8 cellular contexts compared by ENCODE assay signal in genomic region chr1:150995896-150996295, GRCh38. TPM values are rescaled to one million over a fixed set of nuclear protein-coding genes. Genes with fewer than 3 reads are reported as not detected.
DNase-seq lines count a peak whose midpoint lies in the region; ATAC-seq and TF ChIP-seq lines count a peak whose summit lies in the region.

No MANE protein-coding gene starts in this region.

- no peak overlapping the region for H3K27ac Mint-ChIP-seq in neural crest cell (ENCODE audit: unreplicated experiment)

- H3K4me2 ChIP-seq in SK-N-SH: no peak overlapping the region

- H3K9ac ChIP-seq in SK-N-SH: no peak overlapping the region

- peaks cover 16% of the 10 kb centered on the region for H3K4me1 Mint-ChIP-seq in activated T-cell treated with anti-CD3 and anti-CD28 coated beads, Interleukin-2, amount 50 U/mL, for 4 hours (ENCODE audit: low read depth)
- peaks cover 14% of the 10 kb centered on the region for H3K4me1 Mint-ChIP-seq in neural crest cell

- no peaks in the 10 kb centered on the region for H3K9me3 ChIP-seq in SK-N-SH

- TF ChIP-seq RAD21 in SK-N-SH (IDR thresholded peaks at IDR 0.05; ENCODE audit: low read length): peak; percentile 60

- no peaks in the 10 kb centered on the region for H3K27me3 ChIP-seq in SK-N-SH (ENCODE audit: insufficient read depth)

- no peaks in the 10 kb centered on the region for H3K79me2 ChIP-seq in SK-N-SH (ENCODE audit: insufficient read depth)

- H3K27me3 Mint-ChIP-seq in activated T-cell treated with anti-CD3 and anti-CD28 coated beads, Interleukin-2, amount 50 U/mL, for 4 hours (ENCODE audit: low read depth): no peaks in the 10 kb centered on the region
- H3K27me3 Mint-ChIP-seq in neural crest cell (ENCODE audit: low read depth): no peaks in the 10 kb centered on the region

- ATAC-seq in activated T-cell treated with anti-CD3 and anti-CD28 coated beads, Interleukin-2, amount 50 U/mL, for 4 hours: no peak
- no peak for ATAC-seq in GM19395 (IDR thresholded peaks at IDR 0.05; ENCODE audit: unreplicated experiment)

- peaks cover 7% of the 10 kb centered on the region for H3K36me3 Mint-ChIP-seq in activated T-cell treated with anti-CD3 and anti-CD28 coated beads, Interleukin-2, amount 50 U/mL, for 4 hours (ENCODE audit: insufficient read depth)
- H3K36me3 Mint-ChIP-seq in neural crest cell (ENCODE audit: low read depth): no peaks in the 10 kb centered on the region

- CTCF ChIA-PET in SK-N-SH (lab: Yijun Ruan, JAX): interaction anchor here (0.6 to 15.9 kb wide), 26 partner anchors 9 to 741 kb away, joined by 3 to 371 read pairs (median 4); partner anchors contain the start of genes ANXA9, C1orf56, CERS2 and MINDY1

- H3F3A ChIP-seq in SK-N-SH (replicated peaks; ENCODE audit: insufficient read depth): no peaks in the 10 kb centered on the region

- POLR2A ChIA-PET in SK-N-SH (lab: Yijun Ruan, JAX): no interaction called here

- no peaks in the 10 kb centered on the region for H4K20me1 ChIP-seq in SK-N-SH (ENCODE audit: insufficient read depth)

- no peak overlapping the region for H3K4me3 Mint-ChIP-seq in activated T-cell treated with anti-CD3 and anti-CD28 coated beads, Interleukin-2, amount 50 U/mL, for 4 hours
- no peak overlapping the region for H3K4me3 Mint-ChIP-seq in neural crest cell

- H3K4me1 ChIP-seq in SK-N-SH (ENCODE audit: control insufficient read depth in 1 of 2, insufficient read depth in 2 of 2, low read depth in 1 of 2, low read length in 1 of 2): no peaks in the 10 kb centered on the region

- DNase-seq in activated T-cell treated with anti-CD3 and anti-CD28 coated beads for 1 hour (ENCODE audit: low read depth) (peak; percentile 15), SK-N-SH (peak; percentile 43), epithelial cell of proximal tubule (ENCODE audit: low read depth) (no peak), neural crest cell (ENCODE audit: low read depth, low spot score) (peak; percentile 49), KG1 (lab: John Stamatoyannopoulos, UW) (no peak), NCI-H446 treated with DMSO at 0.1 percent for 48 hours (lab: John Stamatoyannopoulos, UW) (no peak)
- no peak for DNase-seq in activated T-cell treated with anti-CD3 and anti-CD28 coated beads, Interleukin-2, amount 50 U/mL, for 4 hours

- peaks cover 0 to 8% of the 10 kb centered on the region in 2 experiments for H3K36me3 ChIP-seq in SK-N-SH (replicated peaks in 1 of 2; ENCODE audit: control insufficient read depth in 1 of 2, insufficient read depth in 2 of 2, low read length in 1 of 2)

- peak overlapping the region in 1 of 2 experiments; percentile 25; a peak in 1 of 4 replicates for H3K4me3 ChIP-seq in SK-N-SH (ENCODE audit: low read depth in 2 of 2, low read length in 1 of 2)
- H3K4me3 ChIP-seq in epithelial cell of proximal tubule (ENCODE audit: low read depth, low read length): no peak overlapping the region

- TF ChIP-seq CTCF in SK-N-SH (IDR thresholded peaks at IDR 0.05): peak; percentile 86
- TF ChIP-seq CTCF in epithelial cell of proximal tubule (conservative IDR thresholded peaks at IDR 0.05; ENCODE audit: low read depth, low read length): peak; percentile 68
- peak; percentile 86 for TF ChIP-seq CTCF in neural crest cell (conservative IDR thresholded peaks at IDR 0.05)

- no peaks in the 10 kb centered on the region for H3K9me2 ChIP-seq in SK-N-SH

- no peak overlapping the region for H3K27ac ChIP-seq in SK-N-SH (ENCODE audit: low read depth in 2 of 2, low read length in 1 of 2)

- no peak overlapping the region for H2AFZ ChIP-seq in SK-N-SH (ENCODE audit: low read depth)

- H3K9me3 Mint-ChIP-seq in activated T-cell treated with anti-CD3 and anti-CD28 coated beads, Interleukin-2, amount 50 U/mL, for 4 hours: no peaks in the 10 kb centered on the region
- H3K9me3 Mint-ChIP-seq in neural crest cell: no peaks in the 10 kb centered on the region

- no peak for TF ChIP-seq EP300 in SK-N-SH (IDR thresholded peaks at IDR 0.05; ENCODE audit: borderline replicate concordance in 1 of 2, low read depth in 1 of 2, low read length in 1 of 2)

- WGBS in SK-N-SH (ENCODE audit: low lambda C conversion rate): 41% methylated on average over 9 of the region's 9 CpGs

TF ChIP-seq in SK-N-SH, 30 proteins besides CTCF, POLR2A, EP300 and RAD21 (continues in another document):
- TF ChIP-seq GABPA (IDR thresholded peaks at IDR 0.05; ENCODE audit: low read depth) (no peak), ZBTB33 (IDR thresholded peaks at IDR 0.05; ENCODE audit: borderline replicate concordance, low read depth) (no peak), MEF2A (IDR thresholded peaks at IDR 0.05; ENCODE audit: borderline replicate concordance, low read depth) (no peak), JUND (IDR thresholded peaks at IDR 0.05) (no peak), FOXM1 (IDR thresholded peaks at IDR 0.05; ENCODE audit: low read depth) (no peak), RCOR1 (IDR thresholded peaks at IDR 0.05; ENCODE audit: low read length) (no peak), NFIC (IDR thresholded peaks at IDR 0.05; ENCODE audit: borderline replicate concordance) (no peak), TEAD4 (IDR thresholded peaks at IDR 0.05; ENCODE audit: borderline replicate concordance, insufficient read depth) (no peak), YY1 (IDR thresholded peaks at IDR 0.05; ENCODE audit: low read depth) (no peak), EZH2phosphoT487 (IDR thresholded peaks at IDR 0.05; ENCODE audit: borderline replicate concordance, low read depth) (no peak), NRF1 (IDR thresholded peaks at IDR 0.05; ENCODE audit: low read depth, low read length) (no peak), RFX5 (IDR thresholded peaks at IDR 0.05; ENCODE audit: low read length) (no peak)

RNA-seq across cellular contexts. Expression of gene MINDY1, which starts 10.8 kb away (rescaled TPM):
- total RNA-seq in activated T-cell treated with anti-CD3 and anti-CD28 coated beads, Interleukin-2, amount 50 U/mL, for 4 hours: 1 to 10 TPM; 5.0 to 7.0 (median 6.5) TPM
- 6.0 and 6.7 TPM in 2 replicates for polyA plus RNA-seq in SK-N-SH (2012; rRNA removed)
- polyA plus RNA-seq in SK-N-SH (2012; cell fraction: cytosol; rRNA removed): 2.8 and 4.8 TPM in 2 replicates
- 17.5 and 19.8 TPM in 2 replicates for polyA plus RNA-seq in SK-N-SH (2012; cell fraction: nucleus; rRNA removed)
- total RNA-seq in epithelial cell of proximal tubule (13.0 and 14.6 TPM in 2 replicates), neural crest cell (19.2 and 19.6 TPM in 2 replicates)

RNA-seq across cellular contexts. Expression of gene PRUNE1, which starts 12.4 kb away (rescaled TPM):
- total RNA-seq in activated T-cell treated with anti-CD3 and anti-CD28 coated beads, Interleukin-2, amount 50 U/mL, for 4 hours: 10 to 100 TPM; 11.0 to 13.7 (median 11.9) TPM
- 7.3 and 8.2 TPM in 2 replicates for polyA plus RNA-seq in SK-N-SH (2012; rRNA removed)
- 6.7 and 7.5 TPM in 2 replicates for polyA plus RNA-seq in SK-N-SH (2012; cell fraction: cytosol; rRNA removed)
- polyA plus RNA-seq in SK-N-SH (2012; cell fraction: nucleus; rRNA removed): 8.2 and 8.8 TPM in 2 replicates
- 14.8 and 15.2 TPM in 2 replicates for total RNA-seq in epithelial cell of proximal tubule
- 16.6 and 22.5 TPM in 2 replicates for total RNA-seq in neural crest cell

RNA-seq across cellular contexts. Expression of gene ANXA9, which starts 13.8 kb away (rescaled TPM):
- total RNA-seq in activated T-cell treated with anti-CD3 and anti-CD28 coated beads, Interleukin-2, amount 50 U/mL, for 4 hours: not detected
- polyA plus RNA-seq in SK-N-SH (2012; rRNA removed): 0.07 and 0.21 TPM in 2 replicates
- polyA plus RNA-seq in SK-N-SH (2012; cell fraction: cytosol; rRNA removed): 0.05 and 0.16 TPM in 2 replicates
- 0.76 and 0.82 TPM in 2 replicates for polyA plus RNA-seq in SK-N-SH (2012; cell fraction: nucleus; rRNA removed)
- total RNA-seq in epithelial cell of proximal tubule (0.12 and 1.2 TPM in 2 replicates), neural crest cell (not detected in 2 replicates)

RNA-seq across cellular contexts. Expression of gene CERS2, which starts 21.3 kb away (rescaled TPM):
- 100 to 1,000 TPM; 199 to 208 (median 200) TPM for total RNA-seq in activated T-cell treated with anti-CD3 and anti-CD28 coated beads, Interleukin-2, amount 50 U/mL, for 4 hours
- 150 and 225 TPM in 2 replicates for polyA plus RNA-seq in SK-N-SH (2012; rRNA removed)
- 143 and 201 TPM in 2 replicates for polyA plus RNA-seq in SK-N-SH (2012; cell fraction: cytosol; rRNA removed)
- 99.8 and 170 TPM in 2 replicates for polyA plus RNA-seq in SK-N-SH (2012; cell fraction: nucleus; rRNA removed)
- total RNA-seq in epithelial cell of proximal tubule (96.1 and 165 TPM in 2 replicates), neural crest cell (149 and 156 TPM in 2 replicates)

RNA-seq across cellular contexts. Expression of gene BNIPL, which starts 40.5 kb away (rescaled TPM):
- under 1 TPM; 0.22 to 0.53 (median 0.28) TPM for total RNA-seq in activated T-cell treated with anti-CD3 and anti-CD28 coated beads, Interleukin-2, amount 50 U/mL, for 4 hours
- 0.12 and 0.16 TPM in 2 replicates for polyA plus RNA-seq in SK-N-SH (2012; rRNA removed)
- polyA plus RNA-seq in SK-N-SH (2012; cell fraction: cytosol; rRNA removed): 0.08 and 0.10 TPM in 2 replicates
- 1.7 and 1.8 TPM in 2 replicates for polyA plus RNA-seq in SK-N-SH (2012; cell fraction: nucleus; rRNA removed)
- total RNA-seq in epithelial cell of proximal tubule: 0.14 TPM in 1 of 2 replicates, not detected in the other
- total RNA-seq in neural crest cell: 0.79 and 1.1 TPM in 2 replicates

Comparison
In these comparisons a context has a peak if more than half of its experiments do, and no peak if none do; other contexts are left out.
1. DNase-seq: peak in activated T-cell treated with anti-CD3 and anti-CD28 coated beads for 1 hour (single experiment), SK-N-SH (single experiment) and neural crest cell (single experiment); none in activated T-cell treated with anti-CD3 and anti-CD28 coated beads, Interleukin-2, amount 50 U/mL, for 4 hours (single experiment), epithelial cell of proximal tubule (single experiment), KG1 (single experiment) and NCI-H446 treated with DMSO at 0.1 percent for 48 hours (single experiment).
2. Peak in every context shown above with its lines, with median percentiles within 50 percentile points of each other: CTCF ChIP-seq.